Comparison of ENCODE assay signal across 9 cellular contexts in genomic region chr3:14879161-14879888, GRCh38.
DNase-seq lines count a peak whose midpoint lies in the region; ATAC-seq and TF ChIP-seq lines count a peak whose summit lies in the region.
"Had no signal": no experiment of that assay in that cellular context is flagged by ENCODE, and none has a peak within 500 bp of the region (broad histone marks: within the 10 kb centered on the region; RNA-seq: fewer than 3 reads in every experiment).

No MANE protein-coding gene starts in this region.

- no peaks in the 10 kb centered on the region for H3K27me3 Mint-ChIP-seq in activated T-cell treated with anti-CD3 and anti-CD28 coated beads, Interleukin-2, amount 50 U/mL, for 24 hours
- no peaks in the 10 kb centered on the region for H3K27me3 Mint-ChIP-seq in stimulated activated naive CD8-positive, alpha-beta T cell treated with anti-CD3 and anti-CD28 coated beads, Interleukin-15, amount 100 ng/mL, for 72 hours

- H3K4me1 Mint-ChIP-seq in activated T-cell treated with anti-CD3 and anti-CD28 coated beads, Interleukin-2, amount 50 U/mL, for 24 hours (ENCODE audit: low read depth), result peaks cover 43% of the 10 kb centered on the region
- peaks cover 41% of the 10 kb centered on the region for H3K4me1 Mint-ChIP-seq in stimulated activated naive CD8-positive, alpha-beta T cell treated with anti-CD3 and anti-CD28 coated beads, Interleukin-15, amount 100 ng/mL, for 72 hours

- ATAC-seq in foreskin keratinocyte, result peak; percentile 41
- ATAC-seq in stimulated activated naive CD8-positive, alpha-beta T cell treated with anti-CD3 and anti-CD28 coated beads, Interleukin-15, amount 100 ng/mL, for 72 hours, result peak; percentile 65

- peaks cover 22% of the 10 kb centered on the region for H3K27me3 ChIP-seq in foreskin keratinocyte

- no peak overlapping the region for H3K4me3 Mint-ChIP-seq in activated T-cell treated with anti-CD3 and anti-CD28 coated beads, Interleukin-2, amount 50 U/mL, for 24 hours
- no peak overlapping the region for H3K4me3 Mint-ChIP-seq in stimulated activated naive CD8-positive, alpha-beta T cell treated with anti-CD3 and anti-CD28 coated beads, Interleukin-15, amount 100 ng/mL, for 72 hours

- H3K27ac ChIP-seq in foreskin keratinocyte, result no peak overlapping the region

- H3K27ac Mint-ChIP-seq in activated T-cell treated with anti-CD3 and anti-CD28 coated beads, Interleukin-2, amount 50 U/mL, for 24 hours, result no peak overlapping the region
- no peak overlapping the region for H3K27ac Mint-ChIP-seq in stimulated activated naive CD8-positive, alpha-beta T cell treated with anti-CD3 and anti-CD28 coated beads, Interleukin-15, amount 100 ng/mL, for 72 hours

- no peak for TF ChIP-seq CTCF in foreskin keratinocyte (conservative IDR thresholded peaks at IDR 0.05)

- no peaks in the 10 kb centered on the region for H3K9me3 Mint-ChIP-seq in activated T-cell treated with anti-CD3 and anti-CD28 coated beads, Interleukin-2, amount 50 U/mL, for 24 hours
- H3K9me3 Mint-ChIP-seq in stimulated activated naive CD8-positive, alpha-beta T cell treated with anti-CD3 and anti-CD28 coated beads, Interleukin-15, amount 100 ng/mL, for 72 hours, result no peaks in the 10 kb centered on the region

- H3K36me3 Mint-ChIP-seq in activated T-cell treated with anti-CD3 and anti-CD28 coated beads, Interleukin-2, amount 50 U/mL, for 24 hours (ENCODE audit: low read depth), result no peaks in the 10 kb centered on the region

- no peaks in the 10 kb centered on the region for H3K4me1 ChIP-seq in foreskin keratinocyte

- peak; percentile 24 for DNase-seq in activated T-cell treated with anti-CD3 and anti-CD28 coated beads, Interleukin-2, amount 50 U/mL, for 24 hours
- DNase-seq in activated T-cell treated with anti-CD3 and anti-CD28 coated beads for 4 hours (no peak), foreskin keratinocyte (no peak), NCI-H128 (lab: John Stamatoyannopoulos, UW; ENCODE audit: unreplicated experiment) (no peak), COLO829 (ENCODE audit: low spot score) (no peak)
- peak; percentile 35 for DNase-seq in activated CD4-positive, alpha-beta T cell treated with anti-CD3 and anti-CD28 coated beads, Interleukin-2, amount 50 U/mL, for 1 hour
- no peak for DNase-seq in stimulated activated naive CD8-positive, alpha-beta T cell treated with anti-CD3 and anti-CD28 coated beads, Interleukin-15, amount 100 ng/mL, for 72 hours
- no peak for DNase-seq in activated CD8-positive, alpha-beta memory T cell treated with anti-CD3 and anti-CD28 coated beads for 24 hours
- DNase-seq: trophoblast cell had no signal

Comparison
In these comparisons a context has a peak if more than half of its experiments do, and no peak if none do; other contexts are left out.
1. DNase-seq: peak in activated T-cell treated with anti-CD3 and anti-CD28 coated beads, Interleukin-2, amount 50 U/mL, for 24 hours (single experiment) and activated CD4-positive, alpha-beta T cell treated with anti-CD3 and anti-CD28 coated beads, Interleukin-2, amount 50 U/mL, for 1 hour (single experiment); none in activated T-cell treated with anti-CD3 and anti-CD28 coated beads for 4 hours (single experiment), foreskin keratinocyte (0 of 2), stimulated activated naive CD8-positive, alpha-beta T cell treated with anti-CD3 and anti-CD28 coated beads, Interleukin-15, amount 100 ng/mL, for 72 hours (0 of 2), activated CD8-positive, alpha-beta memory T cell treated with anti-CD3 and anti-CD28 coated beads for 24 hours (single experiment), NCI-H128 (single experiment) and COLO829 (single experiment).